ENCODE assay signal across 1 cellular context in the genomic region with DNA sequence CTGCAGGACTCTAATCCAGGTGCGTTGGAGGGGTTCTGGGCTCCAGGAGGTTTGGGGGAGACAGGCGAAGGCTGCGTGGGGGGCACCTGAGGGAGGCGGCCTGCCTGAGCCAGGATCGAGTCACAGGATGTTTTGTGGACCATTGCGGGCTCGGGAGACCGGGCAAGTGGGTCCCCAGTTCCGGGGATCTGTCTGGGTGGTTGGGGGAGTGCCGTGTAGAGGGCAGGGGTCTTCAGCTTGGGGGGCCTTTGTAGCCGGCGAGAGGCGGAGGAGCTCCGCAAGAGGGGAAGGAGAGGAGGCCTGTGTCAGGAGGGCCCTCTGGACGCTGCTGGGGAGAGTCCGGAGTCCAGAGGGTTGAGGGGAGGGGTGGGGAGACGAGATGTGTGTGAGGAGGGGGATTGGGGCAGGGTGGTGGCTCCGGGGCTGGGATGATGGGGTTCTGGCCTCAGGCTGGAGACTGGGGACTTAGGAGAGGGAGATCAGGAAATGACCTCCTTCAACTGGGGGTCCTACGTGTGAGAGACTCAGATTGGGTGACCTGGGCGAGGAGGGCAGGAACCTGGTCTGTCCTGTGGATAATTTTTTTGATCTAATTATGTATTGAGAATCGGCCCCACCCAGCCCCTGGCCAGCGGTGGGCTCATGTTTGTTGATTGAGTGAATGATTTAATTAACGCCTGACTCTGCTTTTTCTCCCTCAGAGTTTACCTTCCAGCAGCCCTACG.
TF ChIP-seq lines count a peak whose summit lies in the region.

No MANE protein-coding gene starts in this region.

TF ChIP-seq in HepG2, 621 proteins besides CTCF, POLR2A, EP300 and RAD21 (continued from another document):
- TF ChIP-seq, protein P1, sequence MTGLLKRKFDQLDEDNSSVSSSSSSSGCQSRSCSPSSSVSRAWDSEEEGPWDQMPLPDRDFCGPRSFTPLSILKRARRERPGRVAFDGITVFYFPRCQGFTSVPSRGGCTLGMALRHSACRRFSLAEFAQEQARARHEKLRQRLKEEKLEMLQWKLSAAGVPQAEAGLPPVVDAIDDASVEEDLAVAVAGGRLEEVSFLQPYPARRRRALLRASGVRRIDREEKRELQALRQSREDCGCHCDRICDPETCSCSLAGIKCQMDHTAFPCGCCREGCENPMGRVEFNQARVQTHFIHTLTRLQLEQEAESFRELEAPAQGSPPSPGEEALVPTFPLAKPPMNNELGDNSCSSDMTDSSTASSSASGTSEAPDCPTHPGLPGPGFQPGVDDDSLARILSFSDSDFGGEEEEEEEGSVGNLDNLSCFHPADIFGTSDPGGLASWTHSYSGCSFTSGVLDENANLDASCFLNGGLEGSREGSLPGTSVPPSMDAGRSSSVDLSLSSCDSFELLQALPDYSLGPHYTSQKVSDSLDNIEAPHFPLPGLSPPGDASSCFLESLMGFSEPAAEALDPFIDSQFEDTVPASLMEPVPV (CRISPR knock-in tag; IDR thresholded peaks at IDR 0.05): no peak
- TF ChIP-seq, protein P2, sequence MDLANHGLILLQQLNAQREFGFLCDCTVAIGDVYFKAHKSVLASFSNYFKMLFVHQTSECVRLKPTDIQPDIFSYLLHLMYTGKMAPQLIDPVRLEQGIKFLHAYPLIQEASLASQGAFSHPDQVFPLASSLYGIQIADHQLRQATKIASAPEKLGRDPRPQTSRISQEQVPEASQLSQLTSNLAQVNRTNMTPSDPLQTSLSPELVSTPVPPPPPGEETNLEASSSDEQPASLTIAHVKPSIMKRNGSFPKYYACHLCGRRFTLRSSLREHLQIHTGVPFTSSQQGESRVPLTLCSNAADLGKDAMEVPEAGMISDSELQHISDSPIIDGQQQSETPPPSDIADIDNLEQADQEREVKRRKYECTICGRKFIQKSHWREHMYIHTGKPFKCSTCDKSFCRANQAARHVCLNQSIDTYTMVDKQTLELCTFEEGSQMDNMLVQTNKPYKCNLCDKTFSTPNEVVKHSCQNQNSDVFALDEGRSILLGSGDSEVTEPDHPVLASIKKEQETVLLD (CRISPR knock-in tag; IDR thresholded peaks at IDR 0.05; ENCODE audit: low read depth): no peak
- TF ChIP-seq SNAI1 (CRISPR knock-in tag; IDR thresholded peaks at IDR 0.05; ENCODE audit: borderline replicate concordance) (0 out of 2 replicates have a peak, but pooled peaks have one; percentile 11), HDAC1 (CRISPR knock-in tag; IDR thresholded peaks at IDR 0.05) (0 out of 2 replicates have a peak, but pooled peaks have one; percentile 10), IKZF1 (IDR thresholded peaks at IDR 0.05) (no peak), ZNF12 (CRISPR knock-in tag; IDR thresholded peaks at IDR 0.05) (no peak), SMAD3 (CRISPR knock-in tag; IDR thresholded peaks at IDR 0.05) (no peak), HNRNPL (IDR thresholded peaks at IDR 0.05; ENCODE audit: low read depth, low read length) (0 out of 2 replicates have a peak, but pooled peaks have one; percentile 45)
- TF ChIP-seq, protein P3, sequence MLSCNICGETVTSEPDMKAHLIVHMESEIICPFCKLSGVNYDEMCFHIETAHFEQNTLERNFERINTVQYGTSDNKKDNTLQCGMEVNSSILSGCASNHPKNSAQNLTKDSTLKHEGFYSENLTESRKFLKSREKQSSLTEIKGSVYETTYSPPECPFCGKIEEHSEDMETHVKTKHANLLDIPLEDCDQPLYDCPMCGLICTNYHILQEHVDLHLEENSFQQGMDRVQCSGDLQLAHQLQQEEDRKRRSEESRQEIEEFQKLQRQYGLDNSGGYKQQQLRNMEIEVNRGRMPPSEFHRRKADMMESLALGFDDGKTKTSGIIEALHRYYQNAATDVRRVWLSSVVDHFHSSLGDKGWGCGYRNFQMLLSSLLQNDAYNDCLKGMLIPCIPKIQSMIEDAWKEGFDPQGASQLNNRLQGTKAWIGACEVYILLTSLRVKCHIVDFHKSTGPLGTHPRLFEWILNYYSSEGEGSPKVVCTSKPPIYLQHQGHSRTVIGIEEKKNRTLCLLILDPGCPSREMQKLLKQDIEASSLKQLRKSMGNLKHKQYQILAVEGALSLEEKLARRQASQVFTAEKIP (CRISPR knock-in tag; IDR thresholded peaks at IDR 0.05; ENCODE audit: borderline replicate concordance): no peak
